In genomic region chr15:80550910-80551265, GRCh38 we compare ENCODE assay signal across 18 cellular contexts.
DNase-seq lines count a peak whose midpoint lies in the region; TF ChIP-seq lines count a peak whose summit lies in the region.
"Had no signal": no experiment of that assay in that cellular context is flagged by ENCODE, and none has a peak within 500 bp of the region (broad histone marks: within the 10 kb centered on the region; RNA-seq: fewer than 3 reads in every experiment).

No MANE protein-coding gene starts in this region.

- no peak overlapping the region for H3K4me3 Mint-ChIP-seq in CD4-positive, alpha-beta memory T cell

- no peaks in the 10 kb centered on the region for H3K4me1 Mint-ChIP-seq in CD4-positive, alpha-beta memory T cell

- H2AFZ ChIP-seq in mesenchymal stem cell (ENCODE audit: low read depth, low read length) = no peak overlapping the region

- peak overlapping the region; percentile 67 for H3K9ac ChIP-seq in mesenchymal stem cell (ENCODE audit: low read length)

- peak overlapping the region in 1 of 2 experiments; percentile 92 for H2BK12ac ChIP-seq in mesenchymal stem cell (ENCODE audit: low read length in 2 of 2)

- H4K91ac ChIP-seq in mesenchymal stem cell (ENCODE audit: low read length) = no peak overlapping the region

- peaks cover 18% of the 10 kb centered on the region in 2 donors for H3K27me3 Mint-ChIP-seq in CD4-positive, alpha-beta memory T cell

- H2BK120ac ChIP-seq in mesenchymal stem cell (ENCODE audit: low read depth, low read length) = no peak overlapping the region

- H3K9me3 Mint-ChIP-seq in CD4-positive, alpha-beta memory T cell = peaks cover 0 to 2% (median 0%) of the 10 kb centered on the region in 8 donors

- POLR2A ChIA-PET in CD4-positive, alpha-beta memory T cell (lab: Charles Lee; ENCODE audit: partially characterized antibody) = no interaction called here

- no peak overlapping the region for H4K8ac ChIP-seq in mesenchymal stem cell (ENCODE audit: low read length)

- H3K4me2 ChIP-seq in mesenchymal stem cell (ENCODE audit: low read length, poor library complexity, severe bottlenecking) = no peak overlapping the region

- TF ChIP-seq EP300 in sigmoid colon (IDR thresholded peaks at IDR 0.05) = no peak

- CTCF ChIA-PET in CD4-positive, alpha-beta memory T cell (lab: Charles Lee; ENCODE audit: partially characterized antibody) = no interaction called here

- H3K27ac Mint-ChIP-seq in CD4-positive, alpha-beta memory T cell = no peak overlapping the region

- H3K36me3 Mint-ChIP-seq in CD4-positive, alpha-beta memory T cell = no peaks in the 10 kb centered on the region

- DNase-seq in ELR (ENCODE audit: low read depth) = peak; percentile 56
- DNase-seq in NCI-H226 = peak; percentile 26
- DNase-seq in cardiac fibroblast (ENCODE audit: low read depth in 2 of 2) = peak; percentile 64 to 70
- DNase-seq in mesenchymal stem cell = peak; percentile 45
- DNase-seq in sigmoid colon = no peak
- DNase-seq in activated T-cell treated with anti-CD3 and anti-CD28 coated beads, Interleukin-2, amount 50 U/mL, for 1 hour = no peak
- DNase-seq in activated CD4-positive, alpha-beta T cell treated with anti-CD3 and anti-CD28 coated beads, Interleukin-2, amount 50 U/mL, for 1 hour = no peak
- DNase-seq in CD4-positive, alpha-beta memory T cell = no peak
- DNase-seq: activated CD4-positive, alpha-beta T cell treated with anti-CD3 and anti-CD28 coated beads, Interleukin-2, amount 50 U/mL, for 4 hours; amygdala; dorsolateral prefrontal cortex; NCI-H146; NCI-H510A treated with DMSO at 0.1 percent for 48 hours; retina; stimulated activated CD4-positive, alpha-beta T cell treated with anti-CD3 and anti-CD28 coated beads, Interleukin-2, amount 100 ng/mL, for 48 hours had no signal

- no peak overlapping the region for H3K14ac ChIP-seq in mesenchymal stem cell (ENCODE audit: low read length in 2 of 2)

- WGBS in mesenchymal stem cell = 54% methylated on average over 4 of the region's 4 CpGs
- 40 to 43% methylated on average over 4 of the region's 4 CpGs for WGBS in sigmoid colon, 2 donors

- H3K18ac ChIP-seq in mesenchymal stem cell (ENCODE audit: low read depth in 1 of 2, low read length in 2 of 2) = peak overlapping the region in 1 of 2 experiments; percentile 47

- H2BK15ac ChIP-seq in mesenchymal stem cell (ENCODE audit: low read depth, poor library complexity, severe bottlenecking) = no peak overlapping the region

- H3K36me3 ChIP-seq in mesenchymal stem cell (ENCODE audit: control insufficient read depth in 1 of 2, insufficient read depth in 2 of 2, low read depth in 1 of 2, low read length in 2 of 2) (peaks cover 8 to 22% of the 10 kb centered on the region in 2 experiments), sigmoid colon (peaks cover 0 to 11% (median 1%) of the 10 kb centered on the region in 4 donors)
- H3K36me3 ChIP-seq in CD4-positive, alpha-beta memory T cell (ENCODE audit: insufficient read depth, low read length) = no peaks in the 10 kb centered on the region

- H3K79me1 ChIP-seq in mesenchymal stem cell (replicated peaks; ENCODE audit: low read length, poor library complexity, severe bottlenecking) = peaks cover 3% of the 10 kb centered on the region

- intact Hi-C loops in sigmoid colon (cut with DNase I) = no loop called here
- intact Hi-C loops in CD4-positive, alpha-beta memory T cell (cut with micrococcal nuclease) = no loop called here

- peak overlapping the region; percentile 97 for H3K27ac ChIP-seq in mesenchymal stem cell (ENCODE audit: low read length, poor library complexity, severe bottlenecking)
- no peak overlapping the region for H3K27ac ChIP-seq in sigmoid colon
- no peak overlapping the region for H3K27ac ChIP-seq in CD4-positive, alpha-beta memory T cell (ENCODE audit: low read depth, low read length)
- H3K27ac ChIP-seq: gastroesophageal sphincter, RWPE1 had no signal

- peak overlapping the region; percentile 73 for H2AK5ac ChIP-seq in mesenchymal stem cell (ENCODE audit: low read length, severe bottlenecking)

- H3K9me3 ChIP-seq in mesenchymal stem cell (ENCODE audit: control insufficient read depth, low read length) (no peaks in the 10 kb centered on the region), sigmoid colon (no peaks in the 10 kb centered on the region)
- H3K9me3 ChIP-seq in CD4-positive, alpha-beta memory T cell (ENCODE audit: control insufficient read depth in 1 of 2, low read length in 2 of 2) = no peaks in the 10 kb centered on the region
- H3K9me3 ChIP-seq: gastroesophageal sphincter had no signal

- TF ChIP-seq CTCF in cardiac fibroblast (IDR thresholded peaks at IDR 0.05; ENCODE audit: low read depth, low read length) = no peak
- TF ChIP-seq CTCF in sigmoid colon (IDR thresholded peaks at IDR 0.05) = no peak

- no peak overlapping the region for H3K4ac ChIP-seq in mesenchymal stem cell (ENCODE audit: low read depth in 1 of 2, low read length in 2 of 2)

- H3K27me3 ChIP-seq in mesenchymal stem cell (ENCODE audit: control insufficient read depth in 1 of 2, insufficient read depth in 1 of 2, low read length in 2 of 2) (no peaks in the 10 kb centered on the region), sigmoid colon (no peaks in the 10 kb centered on the region)
- no peaks in the 10 kb centered on the region for H3K27me3 ChIP-seq in CD4-positive, alpha-beta memory T cell (ENCODE audit: insufficient read depth, low read length)
- H3K27me3 ChIP-seq: dorsolateral prefrontal cortex, gastroesophageal sphincter had no signal

- H3K4me3 ChIP-seq in cardiac fibroblast (replicated peaks in 1 of 2; ENCODE audit: low read depth in 2 of 2, low read length in 2 of 2) (no peak overlapping the region), mesenchymal stem cell (ENCODE audit: insufficient read depth in 1 of 2, low read depth in 1 of 2, low read length in 2 of 2) (peak overlapping the region in 1 of 2 experiments; percentile 21), sigmoid colon (no peak overlapping the region)
- H3K4me3 ChIP-seq in CD4-positive, alpha-beta memory T cell (ENCODE audit: low read length in 2 of 2) = no peak overlapping the region
- H3K4me3 ChIP-seq: dorsolateral prefrontal cortex, gastroesophageal sphincter, K562 had no signal

- no peak overlapping the region for H3K23ac ChIP-seq in mesenchymal stem cell (ENCODE audit: low read length in 2 of 2)

- no peak for TF ChIP-seq POLR2A in sigmoid colon (IDR thresholded peaks at IDR 0.05)

- H2BK5ac ChIP-seq in mesenchymal stem cell (ENCODE audit: low read depth, low read length, poor library complexity, severe bottlenecking) = no peak overlapping the region

- H3K4me1 ChIP-seq in mesenchymal stem cell (ENCODE audit: control insufficient read depth, insufficient read depth, low read depth, low read length) (peaks cover 5% of the 10 kb centered on the region), sigmoid colon (peaks cover 0 to 14% (median 0%) of the 10 kb centered on the region in 4 donors)
- no peaks in the 10 kb centered on the region for H3K4me1 ChIP-seq in CD4-positive, alpha-beta memory T cell (ENCODE audit: insufficient read depth, low read length)
- H3K4me1 ChIP-seq: gastroesophageal sphincter had no signal

Comparison
In these comparisons a context has a peak if more than half of its experiments do, and no peak if none do; other contexts are left out.
1. DNase-seq: peak in ELR (single experiment), NCI-H226 (single experiment), cardiac fibroblast (2 of 2) and mesenchymal stem cell (single experiment); none in sigmoid colon (single experiment), activated T-cell treated with anti-CD3 and anti-CD28 coated beads, Interleukin-2, amount 50 U/mL, for 1 hour (single experiment), activated CD4-positive, alpha-beta T cell treated with anti-CD3 and anti-CD28 coated beads, Interleukin-2, amount 50 U/mL, for 1 hour (single experiment) and CD4-positive, alpha-beta memory T cell (0 of 5).